Comparison of ENCODE assay signal across 26 cellular contexts in genomic region chr5:78750281-78750680, GRCh38.
"Had no signal": no experiment of that assay in that cellular context is flagged by ENCODE, and none has a peak within 500 bp of the region (broad histone marks: within the 10 kb centered on the region; RNA-seq: fewer than 3 reads in every experiment).

No MANE protein-coding gene starts in this region.

- H3K36me3 Mint-ChIP-seq: activated CD8-positive, alpha-beta memory T cell treated with anti-CD3 and anti-CD28 coated beads, Interleukin-2, amount 10 ng/mL, durations not matched to agents 7 days and 5 days; activated naive CD4-positive, alpha-beta T cell treated with anti-CD3 and anti-CD28 coated beads, Interleukin-2, amount 50 U/mL, for 72 hours; type B pancreatic cell had no signal

- H3K27ac Mint-ChIP-seq: activated B cell treated with CpG ODN at 0.5 μM for 24 hours; activated CD8-positive, alpha-beta memory T cell treated with anti-CD3 and anti-CD28 coated beads, Interleukin-2, amount 10 ng/mL, durations not matched to agents 7 days and 5 days; activated CD8-positive, alpha-beta T cell treated with anti-CD3 and anti-CD28 coated beads, Interleukin-2, amount 10 ng/mL, durations not matched to agents 7 days and 5 days; activated naive CD4-positive, alpha-beta T cell treated with anti-CD3 and anti-CD28 coated beads, Interleukin-2, amount 50 U/mL, for 72 hours; activated T-cell treated with anti-CD3 and anti-CD28 coated beads, Interleukin-2, amount 50 U/mL, for 72 hours; nephron progenitor cell; progenitor cell of endocrine pancreas; type B pancreatic cell had no signal

- H3K27me3 ChIP-seq: colonic mucosa, ovary, right lobe of liver, uterus had no signal

- H3K9me3 ChIP-seq: colonic mucosa, left ventricle myocardium inferior, neutrophil, ovary, right lobe of liver, thoracic aorta, uterus had no signal

- H3K9me3 Mint-ChIP-seq: activated B cell treated with CpG ODN at 0.5 μM for 24 hours; activated naive CD4-positive, alpha-beta T cell treated with anti-CD3 and anti-CD28 coated beads, Interleukin-2, amount 50 U/mL, for 72 hours; activated T-cell treated with anti-CD3 and anti-CD28 coated beads, Interleukin-2, amount 50 U/mL, for 72 hours; central memory CD8-positive, alpha-beta T cell; nephron progenitor cell; type B pancreatic cell had no signal

- H3K27ac ChIP-seq: colonic mucosa, left ventricle myocardium inferior, neutrophil, ovary, right lobe of liver, skin epidermis, thoracic aorta, uterus had no signal

- H3K4me1 ChIP-seq: colonic mucosa, left ventricle myocardium inferior, right lobe of liver had no signal

- ATAC-seq: activated CD8-positive, alpha-beta memory T cell treated with anti-CD3 and anti-CD28 coated beads, Interleukin-2, amount 10 ng/mL, durations not matched to agents 7 days and 5 days; activated CD8-positive, alpha-beta T cell treated with anti-CD3 and anti-CD28 coated beads, Interleukin-2, amount 10 ng/mL, durations not matched to agents 7 days and 5 days; activated naive CD4-positive, alpha-beta T cell treated with anti-CD3 and anti-CD28 coated beads, Interleukin-2, amount 50 U/mL, for 72 hours; activated T-cell treated with anti-CD3 and anti-CD28 coated beads, Interleukin-2, amount 50 U/mL, for 72 hours; right lobe of liver; stimulated activated naive CD8-positive, alpha-beta T cell treated with anti-CD3 and anti-CD28 coated beads, Interleukin-15, Interleukin-2, amounts not matched to agents 100 U/mL and 50 U/mL, for 24 hours had no signal

- DNase-seq: activated B cell treated with CpG ODN at 0.5 μM for 24 hours; activated CD4-positive, alpha-beta T cell treated with anti-CD3 and anti-CD28 coated beads, Interleukin-2, amount 50 U/mL, for 1 hour; activated CD8-positive, alpha-beta memory T cell treated with anti-CD3 and anti-CD28 coated beads, Interleukin-2, amount 10 ng/mL, durations not matched to agents 7 days and 5 days; activated CD8-positive, alpha-beta T cell treated with anti-CD3 and anti-CD28 coated beads, Interleukin-2, amount 10 ng/mL, durations not matched to agents 7 days and 5 days; activated naive CD4-positive, alpha-beta T cell; activated T-cell treated with anti-CD3 and anti-CD28 coated beads, Interleukin-2, amount 50 U/mL, for 72 hours; colonic mucosa; effector CD8-positive, alpha-beta T cell; islet precursor cell; left ventricle myocardium inferior; mesendoderm; nephron progenitor cell; ovary; right lobe of liver; stimulated activated CD4-positive, alpha-beta T cell treated with anti-CD3 and anti-CD28 coated beads, Interleukin-12 subunit alpha, Interleukin-12 subunit beta, amount 100 ng/mL, for 4 hours; stimulated activated CD4-positive, alpha-beta T cell treated with anti-CD3 and anti-CD28 coated beads, Interleukin-4, amount 100 ng/mL, for 1 hour; stimulated activated naive CD8-positive, alpha-beta T cell treated with anti-CD3 and anti-CD28 coated beads, Interleukin-15, Interleukin-2, amounts not matched to agents 100 U/mL and 50 U/mL, for 24 hours; uterus had no signal

- H3K4me3 ChIP-seq: colonic mucosa, left ventricle myocardium inferior, lung, ovary, right lobe of liver, skin epidermis, thoracic aorta, uterus had no signal

- H3K4me3 Mint-ChIP-seq: activated B cell treated with CpG ODN at 0.5 μM for 24 hours; activated CD8-positive, alpha-beta memory T cell treated with anti-CD3 and anti-CD28 coated beads, Interleukin-2, amount 10 ng/mL, durations not matched to agents 7 days and 5 days; activated CD8-positive, alpha-beta T cell treated with anti-CD3 and anti-CD28 coated beads, Interleukin-2, amount 10 ng/mL, durations not matched to agents 7 days and 5 days; activated T-cell treated with anti-CD3 and anti-CD28 coated beads, Interleukin-2, amount 50 U/mL, for 72 hours; central memory CD8-positive, alpha-beta T cell; nephron progenitor cell; type B pancreatic cell had no signal

- H3K4me1 Mint-ChIP-seq: central memory CD8-positive, alpha-beta T cell had no signal

- H3K27me3 Mint-ChIP-seq: activated B cell treated with CpG ODN at 0.5 μM for 24 hours, type B pancreatic cell had no signal

- H3K36me3 ChIP-seq: colonic mucosa, left ventricle myocardium inferior, neutrophil, ovary, right lobe of liver, thoracic aorta, uterus had no signal
